ENCODE assay signal across 18 cellular contexts in genomic region chr7:128029405-128029995, GRCh38. TPM values are rescaled to one million over a fixed set of nuclear protein-coding genes. Genes with fewer than 3 reads are reported as not detected.
DNase-seq lines count a peak whose midpoint lies in the region; ATAC-seq and TF ChIP-seq lines count a peak whose summit lies in the region.
"Had no signal": no experiment of that assay in that cellular context is flagged by ENCODE, and none has a peak within 500 bp of the region (broad histone marks: within the 10 kb centered on the region; RNA-seq: fewer than 3 reads in every experiment).

No MANE protein-coding gene starts in this region.

- DNase-seq in CD4-positive, alpha-beta T cell = no peak
- DNase-seq in NB4 (ENCODE audit: low read depth) (peak; percentile 23), endothelial cell (ENCODE audit: low spot score) (no peak), DMS 273 (lab: John Stamatoyannopoulos, UW; ENCODE audit: unreplicated experiment) (no peak), activated gamma-delta T cell (lab: John Stamatoyannopoulos, UW) (no peak), HPDE6-E6E7 (ENCODE audit: extremely low spot score) (no peak)
- no peak for DNase-seq in stimulated activated CD4-positive, alpha-beta T cell treated with anti-CD3 and anti-CD28 coated beads, Interleukin-15, amount 100 ng/mL, for 24 hours
- DNase-seq: activated CD4-positive, alpha-beta memory T cell treated with anti-CD3 and anti-CD28 coated beads for 36 hours; activated T-cell treated with anti-CD3 and anti-CD28 coated beads, Interleukin-2, amount 50 U/mL, for 72 hours; GF-D8; MM.1S; NCI-H524 treated with DMSO at 0.1 percent for 48 hours; ovary; stimulated activated CD4-positive, alpha-beta T cell treated with anti-CD3 and anti-CD28 coated beads, Interleukin-4, amount 100 ng/mL, for 4 hours had no signal

- no peak overlapping the region for H3K27ac Mint-ChIP-seq in CD4-positive, alpha-beta T cell
- H3K27ac Mint-ChIP-seq in endothelial cell (ENCODE audit: unreplicated experiment) (peak overlapping the region; percentile 82), nephron (no peak overlapping the region)
- H3K27ac Mint-ChIP-seq: activated CD4-positive, alpha-beta memory T cell treated with anti-CD3 and anti-CD28 coated beads for 36 hours; activated T-cell treated with anti-CD3 and anti-CD28 coated beads, Interleukin-2, amount 50 U/mL, for 72 hours had no signal

- H3K36me3 Mint-ChIP-seq in CD4-positive, alpha-beta T cell (ENCODE audit: low read depth) = peaks cover 4% of the 10 kb centered on the region
- peaks cover 50% of the 10 kb centered on the region for H3K36me3 Mint-ChIP-seq in endothelial cell (ENCODE audit: low read depth, unreplicated experiment)
- peaks cover 11% of the 10 kb centered on the region for H3K36me3 Mint-ChIP-seq in nephron (ENCODE audit: low read depth)

- H3K27ac ChIP-seq in CD4-positive, alpha-beta T cell (ENCODE audit: low read depth, low read length) = no peak overlapping the region
- H3K27ac ChIP-seq: ovary, SJSA1, thoracic aorta had no signal

- H3K4me3 Mint-ChIP-seq in CD4-positive, alpha-beta T cell = peak overlapping the region; percentile 76
- H3K4me3 Mint-ChIP-seq in endothelial cell (ENCODE audit: unreplicated experiment) (peak overlapping the region; percentile 94), nephron (peak overlapping the region; percentile 81 to 88 (median 86))

- POLR2A ChIA-PET in CD4-positive, alpha-beta T cell (lab: Charles Lee) = no interaction called here

- no peaks in the 10 kb centered on the region for H3K27me3 Mint-ChIP-seq in CD4-positive, alpha-beta T cell
- H3K27me3 Mint-ChIP-seq in endothelial cell (ENCODE audit: unreplicated experiment) (peaks cover 24% of the 10 kb centered on the region), nephron (ENCODE audit: low read depth) (peaks cover 32% of the 10 kb centered on the region)
- H3K27me3 Mint-ChIP-seq: activated CD4-positive, alpha-beta memory T cell treated with anti-CD3 and anti-CD28 coated beads for 36 hours had no signal

- intact Hi-C loops in CD4-positive, alpha-beta T cell (cut with DNase I, micrococcal nuclease) = no loop called here

- H3K9me3 Mint-ChIP-seq in CD4-positive, alpha-beta T cell = no peaks in the 10 kb centered on the region
- H3K9me3 Mint-ChIP-seq in endothelial cell (ENCODE audit: unreplicated experiment) = no peaks in the 10 kb centered on the region
- H3K9me3 Mint-ChIP-seq in nephron = no peaks in the 10 kb centered on the region
- H3K9me3 Mint-ChIP-seq: activated CD4-positive, alpha-beta memory T cell treated with anti-CD3 and anti-CD28 coated beads for 36 hours; activated T-cell treated with anti-CD3 and anti-CD28 coated beads, Interleukin-2, amount 50 U/mL, for 72 hours had no signal

- no peak for ATAC-seq in CD4-positive, alpha-beta T cell (ENCODE audit: poor library complexity)
- ATAC-seq: activated T-cell treated with anti-CD3 and anti-CD28 coated beads, Interleukin-2, amount 50 U/mL, for 72 hours had no signal

- CTCF ChIA-PET in CD4-positive, alpha-beta T cell (lab: Charles Lee) = no interaction called here

- peaks cover 42% of the 10 kb centered on the region for H3K4me1 Mint-ChIP-seq in CD4-positive, alpha-beta T cell (ENCODE audit: low read depth)
- H3K4me1 Mint-ChIP-seq in endothelial cell (ENCODE audit: unreplicated experiment) = peaks cover 51% of the 10 kb centered on the region
- H3K4me1 Mint-ChIP-seq in nephron = peaks cover 44% of the 10 kb centered on the region

- no peak overlapping the region for H3K4me3 ChIP-seq in NB4 (ENCODE audit: low read depth, low read length)
- H3K4me3 ChIP-seq: ovary, SJSA1 had no signal

- H3K27me3 ChIP-seq in CD4-positive, alpha-beta T cell (ENCODE audit: control insufficient read depth, insufficient read depth, low read length) = no peaks in the 10 kb centered on the region
- H3K27me3 ChIP-seq: ovary, SJSA1 had no signal

- TF ChIP-seq CTCF in CD4-positive, alpha-beta T cell (IDR thresholded peaks at IDR 0.05) = no peak
- TF ChIP-seq CTCF in NB4 (IDR thresholded peaks at IDR 0.05; ENCODE audit: low read depth, low read length) = no peak
- no peak for TF ChIP-seq CTCF in endothelial cell (IDR thresholded peaks at IDR 0.05; ENCODE audit: unreplicated experiment)
- no peak for TF ChIP-seq CTCF in nephron (IDR thresholded peaks at IDR 0.05; ENCODE audit: unreplicated experiment in 3 of 3)

- no peak for TF ChIP-seq POLR2A in NB4 (IDR thresholded peaks at IDR 0.05; ENCODE audit: extremely low read depth, insufficient read length)

- H3K9me3 ChIP-seq in CD4-positive, alpha-beta T cell (ENCODE audit: control insufficient read depth, low read length) = no peaks in the 10 kb centered on the region
- H3K9me3 ChIP-seq: ovary, SJSA1, thoracic aorta had no signal

RNA-seq across cellular contexts. Expression of gene LRRC4, which starts 1.7 kb away (rescaled TPM):
- 1 to 10 TPM; 1.1 to 1.6 TPM for total RNA-seq in CD4-positive, alpha-beta T cell
- 297 TPM for total RNA-seq in endothelial cell (ENCODE audit: unreplicated experiment)
- total RNA-seq: OCI-LY7 had no signal

Comparison
In these comparisons a context has a peak if more than half of its experiments do, and no peak if none do; other contexts are left out.
1. RNA of gene LRRC4, which starts 1.7 kb away (total RNA-seq): 297 TPM in endothelial cell (single experiment); 1.1 to 1.6 TPM in CD4-positive, alpha-beta T cell; every median in the first group is over 100 times any median in the second.
2. Peak in every context shown above with its lines, with median percentiles within 50 percentile points of each other: H3K4me3 Mint-ChIP-seq.